28 cellular contexts compared by ENCODE assay signal in genomic region chr4:62543002-62543401, GRCh38.
"Had no signal": no experiment of that assay in that cellular context is flagged by ENCODE, and none has a peak within 500 bp of the region (broad histone marks: within the 10 kb centered on the region; RNA-seq: fewer than 3 reads in every experiment).

No MANE protein-coding gene starts in this region.

- H3K79me2 ChIP-seq: parathyroid adenoma had no signal

- H3K9me3 Mint-ChIP-seq: type B pancreatic cell had no signal

- H3K27me3 Mint-ChIP-seq: naive thymus-derived CD8-positive, alpha-beta T cell; stimulated activated memory B cell treated with anti-CD40 and anti-IgM and Interleukin-4, amounts not matched to agents 10 μg/mL and 1 μg/mL and 100 μg/mL, for 72 hours; stimulated activated naive CD8-positive, alpha-beta T cell treated with anti-CD3 and anti-CD28 coated beads, Interleukin-15, amount 100 ng/mL, for 72 hours; type B pancreatic cell had no signal

- H3K4me1 ChIP-seq: left lung, lower lobe of right lung, neural progenitor cell, parathyroid adenoma, right atrium auricular region, right lobe of liver, tibial nerve, uterus had no signal

- H3K36me3 Mint-ChIP-seq: neural progenitor cell; stimulated activated memory B cell treated with anti-CD40 and anti-IgM and Interleukin-4, amounts not matched to agents 10 μg/mL and 1 μg/mL and 100 μg/mL, for 72 hours; type B pancreatic cell had no signal

- H3K4me2 ChIP-seq: neural progenitor cell, smooth muscle cell had no signal

- H3K9ac ChIP-seq: neural progenitor cell, parathyroid adenoma had no signal

- H3K27ac ChIP-seq: left lung, lower lobe of right lung, neural progenitor cell, neutrophil, parathyroid adenoma, right atrium auricular region, right lobe of liver, tibial nerve, uterus had no signal

- H3K4me1 Mint-ChIP-seq: immature natural killer cell; naive thymus-derived CD8-positive, alpha-beta T cell; nephron; neural progenitor cell; stimulated activated memory B cell treated with anti-CD40 and anti-IgM and Interleukin-4, amounts not matched to agents 10 μg/mL and 1 μg/mL and 100 μg/mL, for 72 hours; stimulated activated naive CD8-positive, alpha-beta T cell treated with anti-CD3 and anti-CD28 coated beads, Interleukin-15, amount 100 ng/mL, for 72 hours had no signal

- H3K4me3 ChIP-seq: left lung, lower lobe of right lung, neural progenitor cell, right atrium auricular region, right lobe of liver, smooth muscle cell, tibial nerve, uterus had no signal

- ATAC-seq: left colon; left lung; lower lobe of right lung; naive thymus-derived CD8-positive, alpha-beta T cell; right lobe of liver; stimulated activated memory B cell treated with anti-CD40 and anti-IgM and Interleukin-4, amounts not matched to agents 10 μg/mL and 1 μg/mL and 100 μg/mL, for 72 hours; stimulated activated naive CD8-positive, alpha-beta T cell treated with anti-CD3 and anti-CD28 coated beads, Interleukin-15, amount 100 ng/mL, for 72 hours had no signal

- H3K36me3 ChIP-seq: left lung, lower lobe of right lung, neutrophil, right atrium auricular region, right lobe of liver, tibial nerve, uterus had no signal

- H3K27ac Mint-ChIP-seq: immature natural killer cell; naive thymus-derived CD8-positive, alpha-beta T cell; nephron; neural progenitor cell; progenitor cell of endocrine pancreas; stimulated activated memory B cell treated with anti-CD40 and anti-IgM and Interleukin-4, amounts not matched to agents 10 μg/mL and 1 μg/mL and 100 μg/mL, for 72 hours; stimulated activated naive CD8-positive, alpha-beta T cell treated with anti-CD3 and anti-CD28 coated beads, Interleukin-15, amount 100 ng/mL, for 72 hours; type B pancreatic cell had no signal

- DNase-seq: immature natural killer cell; kidney; left colon; left lung; lower lobe of right lung; mammary epithelial cell; mesenchymal stem cell; naive thymus-derived CD8-positive, alpha-beta T cell; occipital lobe; right lobe of liver; stimulated activated CD4-positive, alpha-beta T cell treated with anti-CD3 and anti-CD28 coated beads, Interleukin-1b, Interleukin-23, amount 100 ng/mL, for 48 hours; stimulated activated CD4-positive, alpha-beta T cell treated with anti-CD3 and anti-CD28 coated beads, Interleukin-2, amount 100 ng/mL, for 48 hours; stimulated activated CD4-positive, alpha-beta T cell treated with anti-CD3 and anti-CD28 coated beads, Interleukin-4, amount 100 ng/mL, for 4 hours; stimulated activated CD8-positive, alpha-beta memory T cell treated with anti-CD3 and anti-CD28 coated beads, Interleukin-4, amount 100 ng/mL, for 48 hours; stimulated activated naive CD4-positive, alpha-beta T cell treated with Interleukin-2 at 50 U/mL for 16 hours; stimulated activated naive CD8-positive, alpha-beta T cell treated with anti-CD3 and anti-CD28 coated beads, Interleukin-15, amount 100 ng/mL, for 72 hours; substantia nigra; uterus had no signal

- H3K27me3 ChIP-seq: left lung, neural progenitor cell, neutrophil, right atrium auricular region, right lobe of liver, tibial nerve, uterus had no signal

- H2AFZ ChIP-seq: neural progenitor cell, parathyroid adenoma had no signal

- H3K4me3 Mint-ChIP-seq: immature natural killer cell; naive thymus-derived CD8-positive, alpha-beta T cell; nephron; neural progenitor cell; stimulated activated memory B cell treated with anti-CD40 and anti-IgM and Interleukin-4, amounts not matched to agents 10 μg/mL and 1 μg/mL and 100 μg/mL, for 72 hours; stimulated activated naive CD8-positive, alpha-beta T cell treated with anti-CD3 and anti-CD28 coated beads, Interleukin-15, amount 100 ng/mL, for 72 hours; type B pancreatic cell had no signal

- H3K9me3 ChIP-seq: lower lobe of right lung, neutrophil, right lobe of liver had no signal
